8 cellular contexts compared by ENCODE assay signal in genomic region chr16:66604376-66605176, GRCh38. TPM values are rescaled to one million over a fixed set of nuclear protein-coding genes. Genes with fewer than 3 reads are reported as not detected.
A peak's percentile ranks its signal among the peaks of the same experiment; 100 is the strongest.
DNase-seq lines count a peak whose midpoint lies in the region; ATAC-seq and TF ChIP-seq lines count a peak whose summit lies in the region.

Gene CMTM3, plus strand, starts transcription at chr16:66604704. Its CDS starts 102 bp downstream, at chr16:66604806.

- TF ChIP-seq EP300 in sigmoid colon (IDR thresholded peaks at IDR 0.05) = no peak

- H3K4me3 ChIP-seq in adipocyte (ENCODE audit: low read length) = peak within 1 kb of the TSS; percentile 87
- H3K4me3 ChIP-seq in right atrium auricular region = peak within 1 kb of the TSS; percentile 71 to 83
- peak within 1 kb of the TSS; percentile 45 to 86 (median 58) for H3K4me3 ChIP-seq in sigmoid colon

- 1 to 3% methylated on average over 95 to 96 of the region's 96 CpGs for WGBS in sigmoid colon, 2 donors

- DNase-seq in CD14-positive monocyte (ENCODE audit: low spot score) = peak; percentile 53
- DNase-seq in HuH-7.5 (ENCODE audit: low spot score) = peak; percentile 62
- peak; percentile 45 to 74 (median 57) for DNase-seq in T-helper 1 cell
- peak; percentile 90 for DNase-seq in adipocyte (ENCODE audit: low read depth)
- DNase-seq in right atrium auricular region (ENCODE audit: low spot score) = no peak
- peak; percentile 80 for DNase-seq in sigmoid colon

- H3K27ac ChIP-seq in right atrium auricular region (peak within 1 kb of the TSS; percentile 86 to 91), sigmoid colon (peak within 1 kb of the TSS; percentile 62 to 88 (median 82))

- peak within 1 kb of the TSS; percentile 93 to 95 for H3K4me3 Mint-ChIP-seq in CD14-positive monocyte

- H3K27me3 ChIP-seq in adipocyte (replicated peaks; ENCODE audit: control insufficient read depth, insufficient read depth, low read length) = no peaks in the 10 kb centered on the region
- no peaks in the 10 kb centered on the region for H3K27me3 ChIP-seq in right atrium auricular region
- H3K27me3 ChIP-seq in sigmoid colon = peaks cover 0 to 32% (median 13%) of the 10 kb centered on the region in 3 donors

- no peaks in the 10 kb centered on the region for H3K9me3 ChIP-seq in adipocyte (ENCODE audit: control insufficient read depth, low read length)
- H3K9me3 ChIP-seq in right atrium auricular region = no peaks in the 10 kb centered on the region
- no peaks in the 10 kb centered on the region for H3K9me3 ChIP-seq in sigmoid colon

- no peak for TF ChIP-seq POLR2A in sigmoid colon (IDR thresholded peaks at IDR 0.05)

- peaks cover 44% of the 10 kb centered on the region for H3K4me1 Mint-ChIP-seq in CD14-positive monocyte

- peaks cover 9 to 17% (median 12%) of the 10 kb centered on the region in 3 donors for H3K27me3 Mint-ChIP-seq in CD14-positive monocyte (ENCODE audit: low read depth in 3 of 3)

- H3K9me3 Mint-ChIP-seq in CD14-positive monocyte = peaks cover 0 to 12% (median 8%) of the 10 kb centered on the region in 7 donors

- H3K36me3 Mint-ChIP-seq in CD14-positive monocyte = peaks cover 14 to 32% of the 10 kb centered on the region in 2 donors

- intact Hi-C loops in CD14-positive monocyte (cut with micrococcal nuclease) (loop anchor here (2.0 to 10.0 kb wide), 4 partner anchors 37 to 260 kb away; partner anchors contain the start of gene CMTM1 (in 1 of the 2)), sigmoid colon (cut with DNase I) (loop anchor here (2.0 to 5.0 kb wide), 3 partner anchors 52 to 198 kb away; partner anchors contain the start of genes CKLF, DYNC1LI2 and TK2)

- H3K4me1 ChIP-seq in adipocyte (ENCODE audit: control insufficient read depth, insufficient read depth, low read length) (peaks cover 25% of the 10 kb centered on the region), right atrium auricular region (peaks cover 3 to 38% of the 10 kb centered on the region in 2 donors), sigmoid colon (peaks cover 0 to 35% (median 32%) of the 10 kb centered on the region in 4 donors)

- peak; percentile 41 for ATAC-seq in GM19438 (IDR thresholded peaks at IDR 0.05; ENCODE audit: low read depth, unreplicated experiment)
- ATAC-seq in HG03457 (IDR thresholded peaks at IDR 0.05; ENCODE audit: unreplicated experiment) = no peak

- H3K36me3 ChIP-seq in adipocyte (ENCODE audit: control insufficient read depth, insufficient read depth, low read length, severe bottlenecking) = peaks cover 3% of the 10 kb centered on the region
- H3K36me3 ChIP-seq in right atrium auricular region = peaks cover 8% of the 10 kb centered on the region
- peaks cover 0 to 5% (median 0%) of the 10 kb centered on the region in 4 donors for H3K36me3 ChIP-seq in sigmoid colon

- peak within 1 kb of the TSS; percentile 89 for H3K9ac ChIP-seq in adipocyte (ENCODE audit: low read length)

- H3K27ac Mint-ChIP-seq in CD14-positive monocyte = peak within 1 kb of the TSS; percentile 75 to 91 (median 89)

- TF ChIP-seq CTCF in CD14-positive monocyte (IDR thresholded peaks at IDR 0.05) (peak; percentile 88), right atrium auricular region (IDR thresholded peaks at IDR 0.05) (peak; percentile 92 to 93), sigmoid colon (IDR thresholded peaks at IDR 0.05) (peak in 3 of 4 experiments; percentile 41 to 73 (median 54))

RNA-seq across cellular contexts. Expression of gene CMTM3, which starts in this region (rescaled TPM):
- 100 to 1,000 TPM; 126 to 131 TPM for polyA plus RNA-seq in CD14-positive monocyte
- total RNA-seq in right atrium auricular region = 10 to 100 TPM; 15.6 to 26.2 TPM
- 10 to 100 TPM; 12.5 to 18.8 (median 17.3) TPM for total RNA-seq in sigmoid colon
- 10 to 100 TPM in 2 of 3 donors, 1 to 10 TPM in 1; 8.6 to 15.5 (median 10.2) TPM for polyA plus RNA-seq in sigmoid colon

Comparison
In these comparisons a context has a peak if more than half of its experiments do, and no peak if none do; other contexts are left out.
1. RNA of gene CMTM3 (polyA plus RNA-seq): 126 to 131 TPM in CD14-positive monocyte; 8.6 to 15.5 TPM in sigmoid colon; every median in the first group is over 4 times any median in the second.
2. Peak in every context shown above with its lines, with median percentiles within 50 percentile points of each other: CTCF ChIP-seq and H3K4me3 ChIP-seq.